ENCODE assay signal across 19 cellular contexts in genomic region chr7:147197006-147197405, GRCh38.
A peak's percentile ranks its signal among the peaks of the same experiment; 100 is the strongest.
DNase-seq lines count a peak whose midpoint lies in the region; ATAC-seq and TF ChIP-seq lines count a peak whose summit lies in the region.
"Had no signal": no experiment of that assay in that cellular context is flagged by ENCODE, and none has a peak within 500 bp of the region (broad histone marks: within the 10 kb centered on the region; RNA-seq: fewer than 3 reads in every experiment).

No MANE protein-coding gene starts in this region.

- DNase-seq in A172 (ENCODE audit: low spot score), result peak; percentile 84
- peak; percentile 0 for DNase-seq in GM04504 (ENCODE audit: low read depth)
- DNase-seq in NCI-H187 treated with DMSO at 0.1 percent for 48 hours (lab: John Stamatoyannopoulos, UW), result peak; percentile 78
- DNase-seq in RWPE2 (ENCODE audit: low spot score), result no peak
- no peak for DNase-seq in superior temporal gyrus (ENCODE audit: extremely low spot score)
- no peak for DNase-seq in NCI-H2081 (lab: John Stamatoyannopoulos, UW)
- no peak for DNase-seq in NCI-H82 (lab: John Stamatoyannopoulos, UW)
- DNase-seq: activated CD4-positive, CD25-positive, alpha-beta regulatory T cell treated with anti-CD3 and anti-CD28 coated beads, Interleukin-2, amount 50 U/mL, for 72 hours; activated CD8-positive, alpha-beta memory T cell treated with anti-CD3 and anti-CD28 coated beads, Interleukin-2, amount 10 ng/mL, durations not matched to agents 7 days and 5 days; activated effector memory CD4-positive, alpha-beta T cell treated with Interleukin-2 at 50 U/mL for 16 hours; anterior cingulate cortex; COR-L47; foreskin keratinocyte; left lung; stimulated activated CD4-positive, alpha-beta T cell treated with anti-CD3 and anti-CD28 coated beads, Interleukin-12 subunit alpha, Interleukin-12 subunit beta, amount 100 ng/mL, for 4 hours; T-helper 1 cell; uterus had no signal

- no peaks in the 10 kb centered on the region for H3K9me3 ChIP-seq in RWPE2 (ENCODE audit: severe bottlenecking)
- H3K9me3 ChIP-seq: prostate gland, uterus had no signal

- TF ChIP-seq CTCF in RWPE2 (IDR thresholded peaks at IDR 0.05; ENCODE audit: poor library complexity, severe bottlenecking), result no peak

- H3K4me3 ChIP-seq in RWPE2 (ENCODE audit: severe bottlenecking), result peak overlapping the region; percentile 15
- H3K4me3 ChIP-seq: left lung, prostate gland, uterus had no signal

- no peaks in the 10 kb centered on the region for H3K4me1 ChIP-seq in RWPE2 (ENCODE audit: insufficient read depth, poor library complexity, severe bottlenecking)
- H3K4me1 ChIP-seq: foreskin keratinocyte, left lung, prostate gland, uterus had no signal

- H3K27ac ChIP-seq in RWPE2 (ENCODE audit: poor library complexity, severe bottlenecking), result no peak overlapping the region
- H3K27ac ChIP-seq: foreskin keratinocyte, left lung, prostate gland, uterus had no signal

- H3K36me3 ChIP-seq in RWPE2 (ENCODE audit: low read depth), result no peaks in the 10 kb centered on the region
- H3K36me3 ChIP-seq: left lung, prostate gland, uterus had no signal

- no peaks in the 10 kb centered on the region for H3K27me3 ChIP-seq in RWPE2 (ENCODE audit: insufficient read depth, poor library complexity, severe bottlenecking)
- H3K27me3 ChIP-seq: foreskin keratinocyte, left lung, uterus had no signal

- ATAC-seq in RWPE2 (ENCODE audit: low read depth) (no peak), SK-N-SH treated with all-trans-retinoic acid at 6 μM for 48 hours (no peak)
- ATAC-seq: activated CD8-positive, alpha-beta memory T cell treated with anti-CD3 and anti-CD28 coated beads, Interleukin-2, amount 10 ng/mL, durations not matched to agents 7 days and 5 days; foreskin keratinocyte; left lung had no signal

TF ChIP-seq in SK-N-SH treated with all-trans-retinoic acid at 6 μM for 48 hours, 23 proteins besides CTCF, POLR2A, EP300 and RAD21:
- TF ChIP-seq BACH2 (CRISPR knock-in tag; IDR thresholded peaks at IDR 0.05; ENCODE audit: borderline replicate concordance) (no peak), ESRRG (CRISPR knock-in tag; IDR thresholded peaks at IDR 0.05) (no peak), RARB (CRISPR knock-in tag; IDR thresholded peaks at IDR 0.05) (no peak), ZFP3 (CRISPR knock-in tag; IDR thresholded peaks at IDR 0.05) (no peak), ZNF70 (CRISPR knock-in tag; IDR thresholded peaks at IDR 0.05) (no peak), ZNF8 (CRISPR knock-in tag; IDR thresholded peaks at IDR 0.05) (no peak), GLIS3 (CRISPR knock-in tag; IDR thresholded peaks at IDR 0.05) (no peak), PPARA (CRISPR knock-in tag; IDR thresholded peaks at IDR 0.05; ENCODE audit: borderline replicate concordance) (no peak), SNAI2 (CRISPR knock-in tag; IDR thresholded peaks at IDR 0.05) (no peak)
- TF ChIP-seq, protein P1, sequence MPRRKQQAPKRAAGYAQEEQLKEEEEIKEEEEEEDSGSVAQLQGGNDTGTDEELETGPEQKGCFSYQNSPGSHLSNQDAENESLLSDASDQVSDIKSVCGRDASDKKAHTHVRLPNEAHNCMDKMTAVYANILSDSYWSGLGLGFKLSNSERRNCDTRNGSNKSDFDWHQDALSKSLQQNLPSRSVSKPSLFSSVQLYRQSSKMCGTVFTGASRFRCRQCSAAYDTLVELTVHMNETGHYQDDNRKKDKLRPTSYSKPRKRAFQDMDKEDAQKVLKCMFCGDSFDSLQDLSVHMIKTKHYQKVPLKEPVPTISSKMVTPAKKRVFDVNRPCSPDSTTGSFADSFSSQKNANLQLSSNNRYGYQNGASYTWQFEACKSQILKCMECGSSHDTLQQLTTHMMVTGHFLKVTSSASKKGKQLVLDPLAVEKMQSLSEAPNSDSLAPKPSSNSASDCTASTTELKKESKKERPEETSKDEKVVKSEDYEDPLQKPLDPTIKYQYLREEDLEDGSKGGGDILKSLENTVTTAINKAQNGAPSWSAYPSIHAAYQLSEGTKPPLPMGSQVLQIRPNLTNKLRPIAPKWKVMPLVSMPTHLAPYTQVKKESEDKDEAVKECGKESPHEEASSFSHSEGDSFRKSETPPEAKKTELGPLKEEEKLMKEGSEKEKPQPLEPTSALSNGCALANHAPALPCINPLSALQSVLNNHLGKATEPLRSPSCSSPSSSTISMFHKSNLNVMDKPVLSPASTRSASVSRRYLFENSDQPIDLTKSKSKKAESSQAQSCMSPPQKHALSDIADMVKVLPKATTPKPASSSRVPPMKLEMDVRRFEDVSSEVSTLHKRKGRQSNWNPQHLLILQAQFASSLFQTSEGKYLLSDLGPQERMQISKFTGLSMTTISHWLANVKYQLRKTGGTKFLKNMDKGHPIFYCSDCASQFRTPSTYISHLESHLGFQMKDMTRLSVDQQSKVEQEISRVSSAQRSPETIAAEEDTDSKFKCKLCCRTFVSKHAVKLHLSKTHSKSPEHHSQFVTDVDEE (CRISPR knock-in tag; IDR thresholded peaks at IDR 0.05), result no peak
- TF ChIP-seq, protein P2, sequence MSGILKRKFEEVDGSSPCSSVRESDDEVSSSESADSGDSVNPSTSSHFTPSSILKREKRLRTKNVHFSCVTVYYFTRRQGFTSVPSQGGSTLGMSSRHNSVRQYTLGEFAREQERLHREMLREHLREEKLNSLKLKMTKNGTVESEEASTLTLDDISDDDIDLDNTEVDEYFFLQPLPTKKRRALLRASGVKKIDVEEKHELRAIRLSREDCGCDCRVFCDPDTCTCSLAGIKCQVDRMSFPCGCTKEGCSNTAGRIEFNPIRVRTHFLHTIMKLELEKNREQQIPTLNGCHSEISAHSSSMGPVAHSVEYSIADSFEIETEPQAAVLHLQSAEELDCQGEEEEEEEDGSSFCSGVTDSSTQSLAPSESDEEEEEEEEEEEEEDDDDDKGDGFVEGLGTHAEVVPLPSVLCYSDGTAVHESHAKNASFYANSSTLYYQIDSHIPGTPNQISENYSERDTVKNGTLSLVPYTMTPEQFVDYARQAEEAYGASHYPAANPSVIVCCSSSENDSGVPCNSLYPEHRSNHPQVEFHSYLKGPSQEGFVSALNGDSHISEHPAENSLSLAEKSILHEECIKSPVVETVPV (CRISPR knock-in tag; IDR thresholded peaks at IDR 0.05), result no peak

Comparison
In these comparisons a context has a peak if more than half of its experiments do, and no peak if none do; other contexts are left out.
1. DNase-seq: peak in A172 (single experiment), GM04504 (single experiment) and NCI-H187 treated with DMSO at 0.1 percent for 48 hours (single experiment); none in RWPE2 (single experiment), superior temporal gyrus (single experiment), NCI-H2081 (0 of 2) and NCI-H82 (single experiment).